2 cellular contexts compared by ENCODE assay signal in genomic region chr13:22648325-22648758, GRCh38.
TF ChIP-seq lines count a peak whose summit lies in the region.

No MANE protein-coding gene starts in this region.

TF ChIP-seq in HepG2, 621 proteins besides CTCF, POLR2A, EP300 and RAD21 (continues in another document):
- no peak for TF ChIP-seq DMTF1 (CRISPR knock-in tag; IDR thresholded peaks at IDR 0.05)
- no peak for TF ChIP-seq ZNF800 (CRISPR knock-in tag; IDR thresholded peaks at IDR 0.05)
- TF ChIP-seq NBN (conservative IDR thresholded peaks at IDR 0.05): no peak
- no peak for TF ChIP-seq KLF9 (CRISPR knock-in tag; IDR thresholded peaks at IDR 0.05; ENCODE audit: low read depth)
- no peak for TF ChIP-seq MBD4 (IDR thresholded peaks at IDR 0.05; ENCODE audit: borderline replicate concordance, low read length)
- no peak for TF ChIP-seq MYPOP (CRISPR knock-in tag; IDR thresholded peaks at IDR 0.05)
- TF ChIP-seq ZNF563 (CRISPR knock-in tag; IDR thresholded peaks at IDR 0.05): no peak
- no peak for TF ChIP-seq HMG20B (CRISPR knock-in tag; conservative IDR thresholded peaks at IDR 0.05)
- no peak for TF ChIP-seq MAFF (IDR thresholded peaks at IDR 0.05; ENCODE audit: low read depth, low read length)
- TF ChIP-seq SSRP1 (CRISPR knock-in tag; IDR thresholded peaks at IDR 0.05): no peak

TF ChIP-seq in GM12891, 5 proteins besides CTCF, POLR2A, EP300 and RAD21 (continued from another document):
- TF ChIP-seq POLR2AphosphoS5 (IDR thresholded peaks at IDR 0.05; ENCODE audit: low read depth, low read length) (no peak), TAF1 (IDR thresholded peaks at IDR 0.05; ENCODE audit: low read depth, low read length) (no peak)
TF ChIP-seq in GM12891: peak in this region for 0.
